In the genomic region with DNA sequence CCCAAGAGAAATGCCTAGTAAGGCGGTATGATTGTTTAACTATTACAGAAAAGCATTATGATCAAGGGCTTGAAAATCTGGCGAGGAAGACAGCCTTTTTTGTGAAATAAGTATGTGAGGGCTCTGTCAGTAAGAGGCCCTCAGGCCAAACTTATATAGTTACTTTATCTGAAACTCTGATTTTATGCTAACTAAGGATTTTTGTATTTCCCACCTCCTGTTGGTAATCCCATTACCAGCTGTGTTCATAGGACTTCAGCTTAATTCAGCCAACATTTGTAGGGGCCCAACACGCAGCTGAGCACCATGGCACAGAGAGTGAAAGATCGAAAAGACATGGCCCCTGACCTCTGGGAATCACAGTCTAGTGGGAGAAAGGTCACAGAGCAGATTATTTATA, we compare ENCODE assay signal across 33 cellular contexts.
"Had no signal": no experiment of that assay in that cellular context is flagged by ENCODE, and none has a peak within 500 bp of the region (broad histone marks: within the 10 kb centered on the region; RNA-seq: fewer than 3 reads in every experiment).

No MANE protein-coding gene starts in this region.

- H3K27me3 ChIP-seq: adrenal gland, body of pancreas, brain microvascular endothelial cell, breast epithelium had no signal

- DNase-seq: activated B cell treated with CpG ODN at 0.5 μM for 24 hours; activated CD4-positive, alpha-beta memory T cell treated with anti-CD3 and anti-CD28 coated beads for 36 hours; activated CD4-positive, alpha-beta T cell treated with anti-CD3 and anti-CD28 coated beads for 4 hours; activated CD4-positive, alpha-beta T cell treated with anti-CD3 and anti-CD28 coated beads, Interleukin-2, amount 10 ng/mL, durations not matched to agents 24 days and 14 days; activated CD4-positive, alpha-beta T cell treated with anti-CD3 and anti-CD28 coated beads, Interleukin-2, amount 50 U/mL, for 1 hour; activated CD4-positive, alpha-beta T cell treated with anti-CD3 and anti-CD28 coated beads, Interleukin-2, amount 50 U/mL, for 4 hours; activated CD4-positive, CD25-positive, alpha-beta regulatory T cell treated with anti-CD3 and anti-CD28 coated beads, Interleukin-2, amount 50 U/mL, for 72 hours; activated CD8-positive, alpha-beta memory T cell treated with anti-CD3 and anti-CD28 coated beads, Interleukin-2, amount 50 U/mL, for 4 hours; activated CD8-positive, alpha-beta T cell treated with anti-CD3 and anti-CD28 coated beads for 36 hours; activated effector memory CD4-positive, alpha-beta T cell treated with anti-CD3 and anti-CD28 coated beads, Interleukin-2, amount 50 U/mL, for 16 hours; activated gamma-delta T cell treated with Interleukin-2 at 50 U/mL for 16 hours; activated naive CD4-positive, alpha-beta T cell; activated naive CD4-positive, alpha-beta T cell treated with anti-CD3 and anti-CD28 coated beads for 36 hours; activated naive CD4-positive, alpha-beta T cell treated with anti-CD3 and anti-CD28 coated beads, Interleukin-2, amount 50 U/mL, for 16 hours; activated naive CD8-positive, alpha-beta T cell treated with anti-CD3 and anti-CD28 coated beads for 36 hours; activated T-cell treated with anti-CD3 and anti-CD28 coated beads for 4 hours; activated T-cell treated with anti-CD3 and anti-CD28 coated beads, Interleukin-2, amount 50 U/mL, for 1 hour; activated T-cell treated with anti-CD3 and anti-CD28 coated beads, Interleukin-2, amount 50 U/mL, for 4 hours; activated T-cell treated with anti-CD3 and anti-CD28 coated beads, Interleukin-2, amount 50 U/mL, for 72 hours; adrenal gland; amniotic stem cell; aorta; body of pancreas; brain microvascular endothelial cell; central memory CD4-positive, alpha-beta T cell; T-helper 2 cell; T-helper 9 cell had no signal

- H3K4me3 ChIP-seq: adrenal gland, body of pancreas, breast epithelium had no signal

- H3K27ac ChIP-seq: adrenal gland, body of pancreas, brain microvascular endothelial cell, breast epithelium, VCaP had no signal

- H3K4me1 ChIP-seq: adrenal gland, body of pancreas, breast epithelium had no signal

- H3K9me3 ChIP-seq: adrenal gland, body of pancreas, breast epithelium had no signal

- FAIRE-seq: astrocyte, TTC549 had no signal

- ATAC-seq: activated CD8-positive, alpha-beta T cell treated with anti-CD3 and anti-CD28 coated beads for 36 hours; activated naive CD4-positive, alpha-beta T cell treated with anti-CD3 and anti-CD28 coated beads, Interleukin-2, amount 50 U/mL, for 72 hours; activated T-cell treated with anti-CD3 and anti-CD28 coated beads, Interleukin-2, amount 50 U/mL, for 4 hours; activated T-cell treated with anti-CD3 and anti-CD28 coated beads, Interleukin-2, amount 50 U/mL, for 72 hours; activated T-helper 17 cell treated with anti-CD3 and anti-CD28 coated beads, Interleukin-2, amount 50 U/mL, for 72 hours; body of pancreas had no signal

- H3K36me3 ChIP-seq: adrenal gland, brain microvascular endothelial cell, breast epithelium had no signal
